ENCODE assay signal across 5 cellular contexts in the genomic region with DNA sequence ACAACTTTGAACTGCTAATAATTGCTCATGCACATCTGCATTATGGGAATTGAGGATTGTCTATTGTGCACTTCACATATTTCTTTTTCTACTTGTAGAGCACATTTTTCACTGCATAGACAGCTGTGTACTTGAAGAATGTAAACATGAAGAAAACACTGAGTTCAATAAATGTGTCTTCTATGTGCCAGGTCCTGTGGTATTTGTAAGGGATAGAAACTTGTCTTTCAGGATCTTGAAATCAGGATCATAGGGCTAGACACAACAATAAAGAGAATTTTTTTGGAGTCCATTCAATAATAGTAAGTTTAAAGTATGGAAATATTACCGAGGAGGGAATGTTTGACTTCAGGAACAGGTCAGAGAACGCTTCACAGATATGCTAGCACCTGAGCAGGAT.
DNase-seq lines count a peak whose midpoint lies in the region; ATAC-seq and TF ChIP-seq lines count a peak whose summit lies in the region.
"Not testable (repeated sequence)": the region's sequence is repeated elsewhere in the genome, so short reads cannot be mapped to it uniquely, and the experiment has no call there.

No MANE protein-coding gene starts in this region.

- CTCF ChIA-PET in CD4-positive, alpha-beta T cell (lab: Charles Lee); Panc1 (lab: Charles Lee): not testable (repeated sequence)

- H3K9me3 Mint-ChIP-seq in CD4-positive, alpha-beta T cell; natural killer cell; neural crest cell: not testable (repeated sequence)

- not testable (repeated sequence) for H3K27ac Mint-ChIP-seq in CD4-positive, alpha-beta T cell; natural killer cell; neural crest cell (ENCODE audit: unreplicated experiment)

- POLR2A ChIA-PET in CD4-positive, alpha-beta T cell (lab: Charles Lee); Panc1 (lab: Charles Lee): not testable (repeated sequence)

- not testable (repeated sequence) for H3K9me3 ChIP-seq in CD4-positive, alpha-beta T cell (ENCODE audit: control insufficient read depth, low read length); Panc1 (ENCODE audit: control insufficient read depth, insufficient read depth, low read depth, low read length)

- not testable (repeated sequence) for DNase-seq in CD4-positive, alpha-beta T cell; Panc1 (ENCODE audit: low read depth, low spot score); natural killer cell; neural crest cell (ENCODE audit: low read depth, low spot score)
- DNase-seq in LNCaP clone FGC (ENCODE audit: low read depth) = peak; percentile 74

- H3K36me3 Mint-ChIP-seq in CD4-positive, alpha-beta T cell (ENCODE audit: low read depth) = peaks cover 41% of the 10 kb centered on the region
- H3K36me3 Mint-ChIP-seq in natural killer cell; neural crest cell (ENCODE audit: low read depth): not testable (repeated sequence)

- in situ Hi-C loops in Panc1 (cut with HindIII; ENCODE audit: low pct_unique_long_range_greater_than_20kb, low sequenced_read_pairs) = not testable (repeated sequence)

- H3K27me3 ChIP-seq in CD4-positive, alpha-beta T cell (ENCODE audit: control insufficient read depth, insufficient read depth, low read length); Panc1 (ENCODE audit: control insufficient read depth, insufficient read depth, low read length): not testable (repeated sequence)

- not testable (repeated sequence) for ATAC-seq in CD4-positive, alpha-beta T cell (ENCODE audit: poor library complexity); Panc1; natural killer cell

- H3K4me3 ChIP-seq in LNCaP clone FGC (ENCODE audit: low read depth, low read length); Panc1 (ENCODE audit: low read depth in 2 of 2, low read length in 2 of 2): not testable (repeated sequence)

- H3K4me1 Mint-ChIP-seq in CD4-positive, alpha-beta T cell (ENCODE audit: low read depth) = peaks cover 29% of the 10 kb centered on the region
- H3K4me1 Mint-ChIP-seq in natural killer cell (peaks cover 15 to 19% of the 10 kb centered on the region in 2 donors), neural crest cell (peaks cover 14% of the 10 kb centered on the region)

- H3K4me1 ChIP-seq in Panc1 (ENCODE audit: control insufficient read depth, insufficient read depth, low read length) = not testable (repeated sequence)

- H3K27me3 Mint-ChIP-seq in CD4-positive, alpha-beta T cell; natural killer cell (ENCODE audit: low read depth in 2 of 2); neural crest cell (ENCODE audit: low read depth): not testable (repeated sequence)

- H3K27ac ChIP-seq in CD4-positive, alpha-beta T cell (ENCODE audit: low read depth, low read length); Panc1 (ENCODE audit: low read length): not testable (repeated sequence)

- TF ChIP-seq CTCF in CD4-positive, alpha-beta T cell (IDR thresholded peaks at IDR 0.05); LNCaP clone FGC (IDR thresholded peaks at IDR 0.05; ENCODE audit: control insufficient read depth, extremely low read depth, insufficient read depth); Panc1 (IDR thresholded peaks at IDR 0.05); natural killer cell (IDR thresholded peaks at IDR 0.05); neural crest cell (conservative IDR thresholded peaks at IDR 0.05): not testable (repeated sequence)

- TSS peak; percentile 54 for BruUV-seq in Panc1 (replicated peaks; lab: Mats Ljungman, UMichigan)

- not testable (repeated sequence) for H3K36me3 ChIP-seq in Panc1 (ENCODE audit: control insufficient read depth, insufficient read depth, low read length)

- intact Hi-C loops in CD4-positive, alpha-beta T cell (cut with DNase I, micrococcal nuclease) = loop anchor here (5.0 to 10.0 kb wide), 3 partner anchors 134 to 546 kb away; a partner anchor contains a TSS
- intact Hi-C loops in Panc1 (cut with micrococcal nuclease; ENCODE audit: unreplicated experiment); natural killer cell (cut with micrococcal nuclease): not testable (repeated sequence)

- H3K4me3 Mint-ChIP-seq in CD4-positive, alpha-beta T cell = peak overlapping the region; percentile 40
- H3K4me3 Mint-ChIP-seq in natural killer cell (peak overlapping the region; percentile 45), neural crest cell (peak overlapping the region; percentile 68)
